Comparison of ENCODE assay signal across 9 cellular contexts in genomic region chr16:48156790-48157209, GRCh38. TPM values are rescaled to one million over a fixed set of nuclear protein-coding genes. Genes with fewer than 3 reads are reported as not detected.
DNase-seq lines count a peak whose midpoint lies in the region; ATAC-seq and TF ChIP-seq lines count a peak whose summit lies in the region.
"Had no signal": no experiment of that assay in that cellular context is flagged by ENCODE, and none has a peak within 500 bp of the region (broad histone marks: within the 10 kb centered on the region; RNA-seq: fewer than 3 reads in every experiment).

No MANE protein-coding gene starts in this region.

- peaks cover 17% of the 10 kb centered on the region for H3K4me1 Mint-ChIP-seq in activated CD4-positive, alpha-beta memory T cell treated with anti-CD3 and anti-CD28 coated beads, Interleukin-2, amount 10 ng/mL, durations not matched to agents 7 days and 5 days

- DNase-seq in DMS53 (lab: John Stamatoyannopoulos, UW) (peak; percentile 86), NCI-H748 treated with DMSO at 0.1 percent for 48 hours (lab: John Stamatoyannopoulos, UW) (peak; percentile 1), dorsolateral prefrontal cortex (peak; percentile 75 to 93 (median 84)), lower lobe of right lung (peak; percentile 91)
- peak; percentile 81 for DNase-seq in activated CD4-positive, alpha-beta memory T cell treated with anti-CD3 and anti-CD28 coated beads, Interleukin-2, amount 10 ng/mL, durations not matched to agents 7 days and 5 days
- DNase-seq in stimulated activated CD4-positive, alpha-beta T cell treated with anti-CD3 and anti-CD28 coated beads, TNF-alpha, amount 100 ng/mL, for 24 hours (ENCODE audit: low read depth in 3 of 3), result peak; percentile 75 to 85 (median 80)

- H3K27ac Mint-ChIP-seq in activated CD4-positive, alpha-beta memory T cell treated with anti-CD3 and anti-CD28 coated beads, Interleukin-2, amount 10 ng/mL, durations not matched to agents 7 days and 5 days, result no peak overlapping the region

- H3K27me3 ChIP-seq in dorsolateral prefrontal cortex, result no peaks in the 10 kb centered on the region
- no peaks in the 10 kb centered on the region for H3K27me3 ChIP-seq in lower lobe of right lung (ENCODE audit: low read depth)

- peaks cover 25% of the 10 kb centered on the region for H3K27me3 Mint-ChIP-seq in activated CD4-positive, alpha-beta memory T cell treated with anti-CD3 and anti-CD28 coated beads, Interleukin-2, amount 10 ng/mL, durations not matched to agents 7 days and 5 days

- peak; percentile 80 to 99 (median 97) for TF ChIP-seq CTCF in dorsolateral prefrontal cortex (IDR thresholded peaks at IDR 0.05 in 54 of 56, conservative IDR thresholded peaks at IDR 0.05 in 2 of 56; ENCODE audit: low read depth in 1 of 56, partially characterized antibody in 56 of 56)
- TF ChIP-seq CTCF in lower lobe of right lung (IDR thresholded peaks at IDR 0.05), result peak; percentile 98

- H3K36me3 Mint-ChIP-seq in activated CD4-positive, alpha-beta memory T cell treated with anti-CD3 and anti-CD28 coated beads, Interleukin-2, amount 10 ng/mL, durations not matched to agents 7 days and 5 days (ENCODE audit: low read depth), result no peaks in the 10 kb centered on the region
- H3K36me3 Mint-ChIP-seq: activated naive CD4-positive, alpha-beta T cell treated with anti-CD3 and anti-CD28 coated beads, Interleukin-2, amount 50 U/mL, for 24 hours had no signal

- ATAC-seq in HG02852 (IDR thresholded peaks at IDR 0.05; ENCODE audit: unreplicated experiment), result peak; percentile 56
- peak; percentile 93 to 95 for ATAC-seq in lower lobe of right lung
- ATAC-seq in GM21786 (IDR thresholded peaks at IDR 0.05; ENCODE audit: unreplicated experiment), result no peak

- POLR2A ChIA-PET in activated CD4-positive, alpha-beta memory T cell treated with anti-CD3 and anti-CD28 coated beads, Interleukin-2, amount 10 ng/mL, durations not matched to agents 7 days and 5 days (lab: Charles Lee), result no interaction called here

- H3K9me3 ChIP-seq in lower lobe of right lung, result no peaks in the 10 kb centered on the region

- H3K4me3 ChIP-seq in dorsolateral prefrontal cortex (peak overlapping the region in 46 of 59 donors; percentile 3 to 55 (median 41)), lower lobe of right lung (peak overlapping the region; percentile 27)

- intact Hi-C loops in dorsolateral prefrontal cortex (cut with DNase I) (loop anchor here (2.0 to 10.0 kb wide), 2 partner anchors 692 to 1014 kb away; partner anchors contain the start of genes NETO2 (in 2 of the 2), ITFG1 (in 1 of the 2) and PHKB (in 1 of the 2)), lower lobe of right lung (cut with DNase I) (loop anchor here (10.0 kb wide), 1 partner anchor 1012 kb away; the partner anchor contains the start of gene NETO2)

- CTCF ChIA-PET in activated CD4-positive, alpha-beta memory T cell treated with anti-CD3 and anti-CD28 coated beads, Interleukin-2, amount 10 ng/mL, durations not matched to agents 7 days and 5 days (lab: Charles Lee), result interaction anchor here (0.7 to 1.6 kb wide), 9 partner anchors 8 to 1209 kb away, joined by 3 to 6 read pairs (median 4); partner anchors contain the start of gene NETO2

- H3K27ac ChIP-seq in dorsolateral prefrontal cortex (no peak overlapping the region), lower lobe of right lung (no peak overlapping the region)

- H3K4me3 Mint-ChIP-seq in activated CD4-positive, alpha-beta memory T cell treated with anti-CD3 and anti-CD28 coated beads, Interleukin-2, amount 10 ng/mL, durations not matched to agents 7 days and 5 days, result no peak overlapping the region

- no peaks in the 10 kb centered on the region for H3K36me3 ChIP-seq in lower lobe of right lung

- H3K9me3 Mint-ChIP-seq in activated CD4-positive, alpha-beta memory T cell treated with anti-CD3 and anti-CD28 coated beads, Interleukin-2, amount 10 ng/mL, durations not matched to agents 7 days and 5 days, result no peaks in the 10 kb centered on the region
- H3K9me3 Mint-ChIP-seq: activated naive CD4-positive, alpha-beta T cell treated with anti-CD3 and anti-CD28 coated beads, Interleukin-2, amount 50 U/mL, for 24 hours had no signal

- peaks cover 12% of the 10 kb centered on the region for H3K4me1 ChIP-seq in lower lobe of right lung

RNA-seq across cellular contexts. Expression of gene ABCC12, which starts 1.0 kb away (rescaled TPM):
- total RNA-seq in activated CD4-positive, alpha-beta memory T cell treated with anti-CD3 and anti-CD28 coated beads, Interleukin-2, amount 10 ng/mL, durations not matched to agents 7 days and 5 days, result not detected
- total RNA-seq in dorsolateral prefrontal cortex (10 to 100 TPM in 2 of 120 experiments, 1 to 10 TPM in 118; 1.1 to 11.6 (median 4.3) TPM), lower lobe of right lung (not detected)

Comparison
In these comparisons a context has a peak if more than half of its experiments do, and no peak if none do; other contexts are left out.
1. DNase-seq: peak in every context shown above with its lines; median percentile 91 in lower lobe of right lung; 86 in DMS53; 84 in dorsolateral prefrontal cortex; 81 in activated CD4-positive, alpha-beta memory T cell treated with anti-CD3 and anti-CD28 coated beads, Interleukin-2, amount 10 ng/mL, durations not matched to agents 7 days and 5 days; 80 in stimulated activated CD4-positive, alpha-beta T cell treated with anti-CD3 and anti-CD28 coated beads, TNF-alpha, amount 100 ng/mL, for 24 hours; 1 in NCI-H748 treated with DMSO at 0.1 percent for 48 hours.